ENCODE assay signal across 1 cellular context in genomic region chr14:93946104-93946503, GRCh38.
TF ChIP-seq lines count a peak whose summit lies in the region.

No MANE protein-coding gene starts in this region.

TF ChIP-seq in HepG2, 621 proteins besides CTCF, POLR2A, EP300 and RAD21:
- TF ChIP-seq ARNT (IDR thresholded peaks at IDR 0.05) (no peak), MAX (IDR thresholded peaks at IDR 0.05) (0 out of 2 replicates have a peak, but pooled peaks have one; percentile 18), NBN (conservative IDR thresholded peaks at IDR 0.05) (no peak), ZBTB4 (CRISPR knock-in tag; IDR thresholded peaks at IDR 0.05; ENCODE audit: borderline replicate concordance) (no peak), ZNF260 (CRISPR knock-in tag; IDR thresholded peaks at IDR 0.05; ENCODE audit: borderline replicate concordance, low read depth) (no peak), FOSL2 (CRISPR knock-in tag; IDR thresholded peaks at IDR 0.05) (peak; percentile 88), KMT2A (CRISPR knock-in tag; IDR thresholded peaks at IDR 0.05) (no peak), ZNF629 (CRISPR knock-in tag; conservative IDR thresholded peaks at IDR 0.05) (no peak), JUNB (CRISPR knock-in tag; IDR thresholded peaks at IDR 0.05; ENCODE audit: borderline replicate concordance) (no peak), ZC3H4 (CRISPR knock-in tag; IDR thresholded peaks at IDR 0.05; ENCODE audit: borderline replicate concordance) (no peak), XRCC5 (optimal IDR thresholded peaks at IDR 0.05; ENCODE audit: low read length) (no peak), HNRNPLL (IDR thresholded peaks at IDR 0.05; ENCODE audit: low read depth, low read length, poor library complexity, severe bottlenecking) (no peak), PRMT3 (CRISPR knock-in tag; IDR thresholded peaks at IDR 0.05; ENCODE audit: borderline replicate concordance, low read depth) (no peak), SIX1 (CRISPR knock-in tag; IDR thresholded peaks at IDR 0.05; ENCODE audit: borderline replicate concordance) (no peak), ZNF687 (CRISPR knock-in tag; IDR thresholded peaks at IDR 0.05) (peak; percentile 37; the same call in 1 of the 2 replicates), ZNF569 (CRISPR knock-in tag; IDR thresholded peaks at IDR 0.05; ENCODE audit: borderline replicate concordance) (no peak)
- TF ChIP-seq, protein P1, sequence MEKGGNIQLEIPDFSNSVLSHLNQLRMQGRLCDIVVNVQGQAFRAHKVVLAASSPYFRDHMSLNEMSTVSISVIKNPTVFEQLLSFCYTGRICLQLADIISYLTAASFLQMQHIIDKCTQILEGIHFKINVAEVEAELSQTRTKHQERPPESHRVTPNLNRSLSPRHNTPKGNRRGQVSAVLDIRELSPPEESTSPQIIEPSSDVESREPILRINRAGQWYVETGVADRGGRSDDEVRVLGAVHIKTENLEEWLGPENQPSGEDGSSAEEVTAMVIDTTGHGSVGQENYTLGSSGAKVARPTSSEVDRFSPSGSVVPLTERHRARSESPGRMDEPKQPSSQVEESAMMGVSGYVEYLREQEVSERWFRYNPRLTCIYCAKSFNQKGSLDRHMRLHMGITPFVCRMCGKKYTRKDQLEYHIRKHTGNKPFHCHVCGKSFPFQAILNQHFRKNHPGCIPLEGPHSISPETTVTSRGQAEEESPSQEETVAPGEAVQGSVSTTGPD (CRISPR knock-in tag; IDR thresholded peaks at IDR 0.05): no peak
- TF ChIP-seq, protein P2, sequence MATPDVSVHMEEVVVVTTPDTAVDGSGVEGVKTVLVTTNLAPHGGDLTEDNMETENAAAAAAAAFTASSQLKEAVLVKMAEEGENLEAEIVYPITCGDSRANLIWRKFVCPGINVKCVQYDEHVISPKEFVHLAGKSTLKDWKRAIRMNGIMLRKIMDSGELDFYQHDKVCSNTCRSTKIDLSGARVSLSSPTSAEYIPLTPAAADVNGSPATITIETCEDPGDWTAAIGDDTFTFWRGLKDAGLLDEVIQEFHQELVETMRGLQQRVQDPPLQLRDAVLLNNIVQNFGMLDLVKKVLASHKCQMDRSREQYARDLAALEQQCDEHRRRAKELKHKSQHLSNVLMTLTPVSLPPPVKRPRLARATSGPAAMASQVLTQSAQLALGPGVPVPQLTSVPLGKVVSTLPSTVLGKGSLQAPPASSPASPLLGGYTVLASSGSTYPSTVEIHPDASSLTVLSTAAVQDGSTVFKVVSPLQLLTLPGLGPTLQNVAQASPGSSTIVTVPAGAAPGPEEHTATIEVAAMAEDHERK (CRISPR knock-in tag; IDR thresholded peaks at IDR 0.05; ENCODE audit: low read depth): no peak
- TF ChIP-seq, protein P3, sequence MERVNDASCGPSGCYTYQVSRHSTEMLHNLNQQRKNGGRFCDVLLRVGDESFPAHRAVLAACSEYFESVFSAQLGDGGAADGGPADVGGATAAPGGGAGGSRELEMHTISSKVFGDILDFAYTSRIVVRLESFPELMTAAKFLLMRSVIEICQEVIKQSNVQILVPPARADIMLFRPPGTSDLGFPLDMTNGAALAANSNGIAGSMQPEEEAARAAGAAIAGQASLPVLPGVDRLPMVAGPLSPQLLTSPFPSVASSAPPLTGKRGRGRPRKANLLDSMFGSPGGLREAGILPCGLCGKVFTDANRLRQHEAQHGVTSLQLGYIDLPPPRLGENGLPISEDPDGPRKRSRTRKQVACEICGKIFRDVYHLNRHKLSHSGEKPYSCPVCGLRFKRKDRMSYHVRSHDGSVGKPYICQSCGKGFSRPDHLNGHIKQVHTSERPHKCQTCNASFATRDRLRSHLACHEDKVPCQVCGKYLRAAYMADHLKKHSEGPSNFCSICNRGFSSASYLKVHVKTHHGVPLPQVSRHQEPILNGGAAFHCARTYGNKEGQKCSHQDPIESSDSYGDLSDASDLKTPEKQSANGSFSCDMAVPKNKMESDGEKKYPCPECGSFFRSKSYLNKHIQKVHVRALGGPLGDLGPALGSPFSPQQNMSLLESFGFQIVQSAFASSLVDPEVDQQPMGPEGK (CRISPR knock-in tag; IDR thresholded peaks at IDR 0.05): no peak
- TF ChIP-seq, protein P4, sequence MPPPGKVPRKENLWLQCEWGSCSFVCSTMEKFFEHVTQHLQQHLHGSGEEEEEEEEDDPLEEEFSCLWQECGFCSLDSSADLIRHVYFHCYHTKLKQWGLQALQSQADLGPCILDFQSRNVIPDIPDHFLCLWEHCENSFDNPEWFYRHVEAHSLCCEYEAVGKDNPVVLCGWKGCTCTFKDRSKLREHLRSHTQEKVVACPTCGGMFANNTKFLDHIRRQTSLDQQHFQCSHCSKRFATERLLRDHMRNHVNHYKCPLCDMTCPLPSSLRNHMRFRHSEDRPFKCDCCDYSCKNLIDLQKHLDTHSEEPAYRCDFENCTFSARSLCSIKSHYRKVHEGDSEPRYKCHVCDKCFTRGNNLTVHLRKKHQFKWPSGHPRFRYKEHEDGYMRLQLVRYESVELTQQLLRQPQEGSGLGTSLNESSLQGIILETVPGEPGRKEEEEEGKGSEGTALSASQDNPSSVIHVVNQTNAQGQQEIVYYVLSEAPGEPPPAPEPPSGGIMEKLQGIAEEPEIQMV (CRISPR knock-in tag; IDR thresholded peaks at IDR 0.05; ENCODE audit: low read depth): no peak
